8 cellular contexts compared by ENCODE assay signal in the genomic region with DNA sequence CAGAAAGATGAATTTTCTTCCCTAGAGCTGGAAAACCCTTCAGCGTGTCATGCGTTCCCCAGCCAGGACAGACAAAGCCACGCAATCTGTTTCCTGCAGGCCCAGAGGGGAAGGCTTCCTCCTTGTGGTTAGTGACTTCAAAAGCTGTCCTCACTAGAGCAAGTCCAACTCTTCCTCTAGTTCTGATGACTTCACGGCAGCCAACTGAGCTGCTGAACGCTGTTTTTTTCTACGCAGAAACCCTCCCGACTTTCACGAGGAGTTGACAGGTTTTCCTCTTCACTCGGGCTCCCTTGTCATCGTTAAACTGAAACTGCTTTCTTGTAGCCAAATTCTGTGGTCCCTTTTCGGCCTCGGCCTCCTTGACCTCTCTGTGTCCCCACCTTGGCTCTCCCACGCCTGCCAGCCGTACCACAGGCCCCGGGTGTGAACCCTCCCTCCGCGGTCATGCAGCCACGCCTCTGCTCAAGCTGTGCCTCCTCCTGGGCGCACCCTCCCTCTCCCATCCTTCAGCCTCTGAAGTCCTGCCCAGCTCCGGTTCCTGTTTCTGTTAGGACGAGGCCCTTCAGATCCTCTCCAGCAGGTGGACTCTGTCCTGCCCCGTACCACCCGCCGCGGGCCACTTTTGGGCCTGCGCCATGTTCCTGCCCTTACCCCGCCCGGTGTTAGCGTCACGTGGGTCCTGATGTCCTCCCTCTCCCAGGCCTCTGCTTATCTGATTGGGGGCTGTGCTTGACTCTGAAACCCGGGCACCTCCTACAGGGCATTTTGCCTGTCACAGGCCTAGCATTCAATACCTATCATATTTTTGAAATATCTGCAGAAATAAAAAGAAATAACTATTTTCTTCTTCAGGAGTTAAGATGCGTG. TPM values are rescaled to one million over a fixed set of nuclear protein-coding genes. Genes with fewer than 3 reads are reported as not detected.
DNase-seq lines count a peak whose midpoint lies in the region; ATAC-seq and TF ChIP-seq lines count a peak whose summit lies in the region.

No MANE protein-coding gene starts in this region.

- H3K4me3 ChIP-seq in OCI-LY1 (ENCODE audit: low read depth, low read length, poor library complexity, severe bottlenecking) = peak overlapping the region; percentile 53
- peak overlapping the region; percentile 7 to 33 for H3K4me3 ChIP-seq in esophagus (ENCODE audit: low read depth in 1 of 2, low read length in 2 of 2)
- H3K4me3 ChIP-seq in naive thymus-derived CD4-positive, alpha-beta T cell (ENCODE audit: low read length) = peak overlapping the region; percentile 76

- no peaks in the 10 kb centered on the region for H3K9me3 Mint-ChIP-seq in naive thymus-derived CD4-positive, alpha-beta T cell

- CTCF ChIA-PET in naive thymus-derived CD4-positive, alpha-beta T cell (lab: Charles Lee) = interaction anchor here (0.8 to 1.0 kb wide), 2 partner anchors 113 kb away, joined by 3 to 4 read pairs; no protein-coding TSS in a partner anchor

- peak overlapping the region; percentile 83 for H3K4me2 ChIP-seq in OCI-LY1 (ENCODE audit: low read length)

- no peak overlapping the region for H2AFZ ChIP-seq in OCI-LY1 (ENCODE audit: low read length)

- peaks cover 58% of the 10 kb centered on the region for H3K79me2 ChIP-seq in OCI-LY1 (ENCODE audit: insufficient read depth, low read length)

- DNase-seq in Ammon's horn (ENCODE audit: low spot score) (peak; percentile 77), GM19238 (ENCODE audit: insufficient read length, low spot score) (peak; percentile 78), activated T-cell treated with anti-CD3 and anti-CD28 coated beads for 4 hours (peak; percentile 55)
- peak; percentile 61 to 79 (median 75) for DNase-seq in naive thymus-derived CD4-positive, alpha-beta T cell
- peak; percentile 57 to 77 (median 68) for DNase-seq in stimulated activated naive CD4-positive, alpha-beta T cell (lab: John Stamatoyannopoulos, UW)

- no peaks in the 10 kb centered on the region for H3K9me2 ChIP-seq in OCI-LY1 (ENCODE audit: low read depth, low read length)

- ATAC-seq in HG03432 (IDR thresholded peaks at IDR 0.05; ENCODE audit: unreplicated experiment) = peak; percentile 94
- peak; percentile 94 for ATAC-seq in naive thymus-derived CD4-positive, alpha-beta T cell

- peak overlapping the region; percentile 74 for H3K9ac ChIP-seq in OCI-LY1 (ENCODE audit: low read length)

- H3K4me1 Mint-ChIP-seq in naive thymus-derived CD4-positive, alpha-beta T cell = peaks cover 38 to 68% (median 53%) of the 10 kb centered on the region in 7 donors

- no peaks in the 10 kb centered on the region for H3K27me3 ChIP-seq in OCI-LY1 (ENCODE audit: insufficient read depth, low read length)
- no peaks in the 10 kb centered on the region for H3K27me3 ChIP-seq in esophagus (ENCODE audit: control insufficient read depth in 1 of 2, insufficient read depth in 2 of 2, low read length in 2 of 2)
- no peaks in the 10 kb centered on the region for H3K27me3 ChIP-seq in naive thymus-derived CD4-positive, alpha-beta T cell (ENCODE audit: control insufficient read depth in 2 of 2, insufficient read depth in 2 of 2, low read length in 2 of 2)

- POLR2A ChIA-PET in naive thymus-derived CD4-positive, alpha-beta T cell (lab: Charles Lee) = interaction anchor here (1.1 to 1.8 kb wide), 2 partner anchors 9 to 114 kb away, joined by 3 to 6 read pairs; no protein-coding TSS in a partner anchor

- no peaks in the 10 kb centered on the region for H3K9me3 ChIP-seq in OCI-LY1 (ENCODE audit: low read length)
- H3K9me3 ChIP-seq in esophagus (ENCODE audit: control insufficient read depth in 2 of 2, insufficient read depth in 1 of 2, low read depth in 1 of 2, low read length in 1 of 2) = no peaks in the 10 kb centered on the region
- H3K9me3 ChIP-seq in naive thymus-derived CD4-positive, alpha-beta T cell (ENCODE audit: control insufficient read depth in 2 of 3, low read length in 3 of 3) = no peaks in the 10 kb centered on the region

- peak overlapping the region; percentile 93 to 97 (median 96) for H3K27ac Mint-ChIP-seq in naive thymus-derived CD4-positive, alpha-beta T cell

- H3K36me3 ChIP-seq in OCI-LY1 (ENCODE audit: insufficient read depth, low read length) (no peaks in the 10 kb centered on the region), esophagus (ENCODE audit: control insufficient read depth in 2 of 2, insufficient read depth in 2 of 2, low read length in 1 of 2) (no peaks in the 10 kb centered on the region)
- no peaks in the 10 kb centered on the region for H3K36me3 ChIP-seq in naive thymus-derived CD4-positive, alpha-beta T cell (ENCODE audit: control insufficient read depth in 2 of 3, insufficient read depth in 3 of 3, low read length in 3 of 3)

- intact Hi-C loops in naive thymus-derived CD4-positive, alpha-beta T cell (cut with micrococcal nuclease) = loop anchor here (1.0 kb wide), 3 partner anchors 41 to 168 kb away; no protein-coding TSS in a partner anchor

- no peaks in the 10 kb centered on the region for H4K20me1 ChIP-seq in OCI-LY1 (ENCODE audit: insufficient read depth, low read length)

- peaks cover 18% of the 10 kb centered on the region for H3F3A ChIP-seq in OCI-LY1 (ENCODE audit: insufficient read depth, low read length)

- H3K27me3 Mint-ChIP-seq in naive thymus-derived CD4-positive, alpha-beta T cell = peaks cover 0 to 3% (median 0%) of the 10 kb centered on the region in 5 donors

- H3K27ac ChIP-seq in OCI-LY1 (ENCODE audit: low read depth, low read length, poor library complexity, severe bottlenecking) = peak overlapping the region; percentile 96
- peak overlapping the region; percentile 82 to 84 for H3K27ac ChIP-seq in esophagus (ENCODE audit: low read depth in 2 of 2, low read length in 1 of 2)
- H3K27ac ChIP-seq in naive thymus-derived CD4-positive, alpha-beta T cell (ENCODE audit: low read depth, low read length) = peak overlapping the region; percentile 75

- peaks cover 0 to 6% (median 0%) of the 10 kb centered on the region in 5 donors for H3K36me3 Mint-ChIP-seq in naive thymus-derived CD4-positive, alpha-beta T cell

- H3K4me1 ChIP-seq in OCI-LY1 (ENCODE audit: insufficient read depth, low read length, severe bottlenecking) (peaks cover 100% of the 10 kb centered on the region), esophagus (ENCODE audit: control insufficient read depth in 2 of 2, insufficient read depth in 2 of 2, low read length in 1 of 2) (peaks cover 0 to 3% of the 10 kb centered on the region in 2 donors)
- peaks cover 9 to 14% of the 10 kb centered on the region in 2 donors for H3K4me1 ChIP-seq in naive thymus-derived CD4-positive, alpha-beta T cell (ENCODE audit: control insufficient read depth in 2 of 2, insufficient read depth in 2 of 2, low read length in 2 of 2)

- 26 to 32% methylated on average over 32 of the region's 32 CpGs for WGBS in esophagus, 2 donors

- TF ChIP-seq CTCF in OCI-LY1 (IDR thresholded peaks at IDR 0.05; ENCODE audit: low read length) = peak; percentile 69

- peak overlapping the region; percentile 92 to 100 (median 98) for H3K4me3 Mint-ChIP-seq in naive thymus-derived CD4-positive, alpha-beta T cell

RNA-seq across cellular contexts. Expression of a gene that starts 39.3 kb away (rescaled TPM):
- polyA plus RNA-seq in esophagus = 10 to 100 TPM; 19.6 to 21.7 TPM
- 10 to 100 TPM; 29.6 to 81.6 (median 50.2) TPM for total RNA-seq in naive thymus-derived CD4-positive, alpha-beta T cell
- polyA plus RNA-seq in naive thymus-derived CD4-positive, alpha-beta T cell = 10 to 100 TPM; 10.1 to 24.4 TPM

Comparison
In these comparisons a context has a peak if more than half of its experiments do, and no peak if none do; other contexts are left out.
1. Peak in every context shown above with its lines: DNase-seq, ATAC-seq, H3K4me3 ChIP-seq and H3K27ac ChIP-seq.
2. H3K4me3 ChIP-seq: peak in every context shown above with its lines; median percentile 76 in naive thymus-derived CD4-positive, alpha-beta T cell; 53 in OCI-LY1; 20 in esophagus.